Comparison of ENCODE assay signal across 33 cellular contexts in the genomic region with DNA sequence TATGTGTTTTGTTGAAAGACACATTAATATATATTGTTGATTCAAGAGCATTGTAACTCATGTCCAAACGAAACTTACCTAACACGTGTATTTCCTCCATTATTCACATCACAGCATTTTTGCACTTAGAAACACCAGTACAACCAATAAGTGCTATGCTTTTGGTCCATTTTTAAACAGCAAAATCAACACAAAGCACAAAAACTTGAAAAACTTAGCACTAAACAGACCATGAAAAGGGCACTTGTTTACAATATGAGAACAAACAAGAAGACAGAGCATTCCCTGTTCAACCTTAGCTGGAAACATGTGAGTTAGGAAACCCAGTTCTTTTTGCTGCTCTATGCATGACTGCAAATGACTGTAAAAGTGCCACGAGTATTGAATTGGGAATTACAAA. TPM values are rescaled to one million over a fixed set of nuclear protein-coding genes. Genes with fewer than 3 reads are reported as not detected.
"Had no signal": no experiment of that assay in that cellular context is flagged by ENCODE, and none has a peak within 500 bp of the region (broad histone marks: within the 10 kb centered on the region; RNA-seq: fewer than 3 reads in every experiment).

No MANE protein-coding gene starts in this region.

- H3K27me3 Mint-ChIP-seq: progenitor cell of endocrine pancreas, type B pancreatic cell had no signal

- H3K9me3 Mint-ChIP-seq: stimulated activated memory B cell treated with anti-CD40 and anti-IgM and Interleukin-4, amounts not matched to agents 10 μg/mL and 1 μg/mL and 100 μg/mL, for 72 hours; stimulated activated naive CD8-positive, alpha-beta T cell treated with anti-CD3 and anti-CD28 coated beads, Interleukin-15, amount 100 ng/mL, for 72 hours had no signal

- DNase-seq: natural killer cell; occipital lobe; ovary; posterior cingulate gyrus; psoas muscle; right cardiac atrium; spleen; stimulated activated CD4-positive, alpha-beta T cell treated with anti-CD3 and anti-CD28 coated beads, Interleukin-12 subunit alpha, Interleukin-12 subunit beta, amount 100 ng/mL, for 4 hours; stimulated activated CD4-positive, alpha-beta T cell treated with anti-CD3 and anti-CD28 coated beads, Interleukin-1b, Interleukin-23, amount 100 ng/mL, for 48 hours; stimulated activated CD4-positive, alpha-beta T cell treated with anti-CD3 and anti-CD28 coated beads, Interleukin-4, amount 100 ng/mL, for 1 hour; stimulated activated CD4-positive, alpha-beta T cell treated with anti-CD3 and anti-CD28 coated beads, Interleukin-4, amount 100 ng/mL, for 4 hours; stimulated activated CD8-positive, alpha-beta memory T cell treated with anti-CD3 and anti-CD28 coated beads, Interleukin-4, amount 100 ng/mL, for 48 hours; stimulated activated naive CD4-positive, alpha-beta T cell; stimulated activated naive CD8-positive, alpha-beta T cell treated with anti-CD3 and anti-CD28 coated beads, Interleukin-15, amount 100 ng/mL, for 72 hours; stimulated activated naive CD8-positive, alpha-beta T cell treated with anti-CD3 and anti-CD28 coated beads, Interleukin-15, Interleukin-2, amounts not matched to agents 100 U/mL and 50 U/mL, for 24 hours; substantia nigra; testis; tibial artery; transverse colon; upper lobe of right lung; uterus had no signal

- H3K27ac Mint-ChIP-seq: natural killer cell; nephron; neural progenitor cell; progenitor cell of endocrine pancreas; stimulated activated memory B cell treated with anti-CD40 and anti-IgM and Interleukin-4, amounts not matched to agents 10 μg/mL and 1 μg/mL and 100 μg/mL, for 72 hours; stimulated activated naive CD8-positive, alpha-beta T cell treated with anti-CD3 and anti-CD28 coated beads, Interleukin-15, amount 100 ng/mL, for 72 hours; type B pancreatic cell had no signal

- H3K4me1 Mint-ChIP-seq: natural killer cell; nephron; neural progenitor cell; stimulated activated memory B cell treated with anti-CD40 and anti-IgM and Interleukin-4, amounts not matched to agents 10 μg/mL and 1 μg/mL and 100 μg/mL, for 72 hours; stimulated activated naive CD8-positive, alpha-beta T cell treated with anti-CD3 and anti-CD28 coated beads, Interleukin-15, amount 100 ng/mL, for 72 hours had no signal

- H3K36me3 Mint-ChIP-seq: natural killer cell; neural progenitor cell; stimulated activated memory B cell treated with anti-CD40 and anti-IgM and Interleukin-4, amounts not matched to agents 10 μg/mL and 1 μg/mL and 100 μg/mL, for 72 hours had no signal

- ATAC-seq: natural killer cell; psoas muscle; right cardiac atrium; sciatic nerve; stimulated activated memory B cell treated with anti-CD40 and anti-IgM and Interleukin-4, amounts not matched to agents 10 μg/mL and 1 μg/mL and 100 μg/mL, for 72 hours; stimulated activated naive CD8-positive, alpha-beta T cell treated with anti-CD3 and anti-CD28 coated beads, Interleukin-15, amount 100 ng/mL, for 72 hours; stimulated activated naive CD8-positive, alpha-beta T cell treated with anti-CD3 and anti-CD28 coated beads, Interleukin-15, Interleukin-2, amounts not matched to agents 100 U/mL and 50 U/mL, for 24 hours; upper lobe of right lung had no signal

- H3K4me3 Mint-ChIP-seq: natural killer cell; nephron; neural progenitor cell; stimulated activated memory B cell treated with anti-CD40 and anti-IgM and Interleukin-4, amounts not matched to agents 10 μg/mL and 1 μg/mL and 100 μg/mL, for 72 hours; stimulated activated naive CD8-positive, alpha-beta T cell treated with anti-CD3 and anti-CD28 coated beads, Interleukin-15, amount 100 ng/mL, for 72 hours; type B pancreatic cell had no signal

RNA-seq across cellular contexts. Expression of a gene that starts 9.6 kb away (rescaled TPM):
- total RNA-seq: natural killer cell, occipital lobe, osteoblast, ovary, progenitor cell of endocrine pancreas, psoas muscle, renal cortical epithelial cell, right cardiac atrium, sciatic nerve, smooth muscle cell, spleen, suprapubic skin, testis, transverse colon, upper lobe of right lung, urinary bladder, uterus had no signal
- polyA plus RNA-seq: neural cell, ovary, psoas muscle, right cardiac atrium, smooth muscle cell, spleen, urinary bladder had no signal

RNA-seq across cellular contexts. Expression of a gene that starts 41.1 kb away (rescaled TPM):
- total RNA-seq: natural killer cell, osteoblast, spleen had no signal
- polyA plus RNA-seq: neural cell had no signal
